ENCODE assay signal across 8 cellular contexts in the genomic region with DNA sequence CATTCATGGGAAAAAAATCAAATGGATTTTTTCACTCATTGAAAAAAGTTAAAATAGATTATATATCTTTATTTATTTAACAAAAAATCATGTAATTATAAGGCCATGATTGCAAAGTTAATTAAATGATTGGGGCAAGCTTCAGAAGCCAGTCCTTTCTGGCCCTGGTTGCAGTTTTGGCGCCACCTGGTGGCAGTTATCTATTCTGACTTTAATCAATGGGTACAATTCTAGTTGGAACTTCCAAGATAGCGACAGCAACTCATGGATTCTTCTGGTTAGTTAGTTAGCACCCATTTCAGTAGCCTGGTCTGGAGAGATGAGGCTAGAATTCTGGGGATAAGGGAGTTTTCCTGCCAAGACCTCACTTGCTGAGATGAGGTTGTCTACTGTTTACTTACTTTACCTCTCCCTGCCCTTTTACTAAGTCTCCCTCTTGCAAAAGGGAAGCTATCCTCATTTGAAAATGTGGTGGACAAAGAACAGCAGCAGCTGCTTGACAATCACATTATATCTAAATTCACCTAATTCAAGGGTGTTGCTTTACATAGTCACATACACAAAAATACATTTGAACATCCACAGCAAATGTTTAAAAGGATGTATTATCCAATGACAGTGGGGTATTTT. TPM values are rescaled to one million over a fixed set of nuclear protein-coding genes. Genes with fewer than 3 reads are reported as not detected.
DNase-seq lines count a peak whose midpoint lies in the region; ATAC-seq and TF ChIP-seq lines count a peak whose summit lies in the region.

No MANE protein-coding gene starts in this region.

- no peaks in the 10 kb centered on the region; the same call in 1 of the 2 replicates for H3K36me3 ChIP-seq in GM23338 (ENCODE audit: insufficient read depth)

- H3K4me3 ChIP-seq in GM23338 = no peak overlapping the region

- H4K20me1 ChIP-seq in GM23338 (replicated peaks; ENCODE audit: insufficient read depth) = peaks cover 10% of the 10 kb centered on the region; the same call in 1 of the 2 replicates

- no peaks in the 10 kb centered on the region for H3K9me3 Mint-ChIP-seq in GM23338

- peak; percentile 87 to 92 for TF ChIP-seq CTCF in GM23338 (conservative IDR thresholded peaks at IDR 0.05; ENCODE audit: low read depth in 2 of 2)

- peaks cover 16% of the 10 kb centered on the region; the same call in 2 of the 3 replicates for H3K36me3 Mint-ChIP-seq in GM23338 (ENCODE audit: low read depth)

- H2AFZ ChIP-seq in GM23338 = no peak overlapping the region

- H3K9me2 ChIP-seq in GM23338 (ENCODE audit: insufficient read depth) = no peaks in the 10 kb centered on the region

- no peak overlapping the region for H3K27ac Mint-ChIP-seq in GM23338

- H3K4me2 ChIP-seq in GM23338 = no peak overlapping the region

- H3K4me1 Mint-ChIP-seq in GM23338 = no peaks in the 10 kb centered on the region

- H3F3A ChIP-seq in GM23338 (replicated peaks; ENCODE audit: low read depth) = peaks cover 4% of the 10 kb centered on the region; the same call in 1 of the 2 replicates

- peak overlapping the region; percentile 0; the same call in 1 of the 2 replicates for H3K27ac ChIP-seq in GM23338 (ENCODE audit: low read depth)

- H3K27me3 ChIP-seq in GM23338 (ENCODE audit: insufficient read depth) = no peaks in the 10 kb centered on the region

- H3K27me3 Mint-ChIP-seq in GM23338 (ENCODE audit: insufficient read depth, low read depth, poor library complexity) = no peaks in the 10 kb centered on the region

- H3K4me1 ChIP-seq in GM23338 (ENCODE audit: insufficient read depth) = no peaks in the 10 kb centered on the region

- H3K4me3 Mint-ChIP-seq in GM23338 = no peak overlapping the region

- DNase-seq in C1 segment of cervical spinal cord (lab: John Stamatoyannopoulos, UW) = peak in 8 of 14 donors; percentile 1 to 63 (median 12)
- peak; percentile 87 for DNase-seq in GM23338 (ENCODE audit: low spot score)
- DNase-seq in NCI-H2171 (lab: John Stamatoyannopoulos, UW) = peak; percentile 17
- peak; percentile 40 for DNase-seq in activated CD4-positive, alpha-beta T cell treated with anti-CD3 and anti-CD28 coated beads for 1 hour
- peak; percentile 63 for DNase-seq in cerebellar cortex (ENCODE audit: low spot score)
- DNase-seq in left kidney (ENCODE audit: low read depth, low spot score) = peak; percentile 81
- peak; percentile 25 to 62 for DNase-seq in stimulated activated CD4-positive, alpha-beta T cell treated with anti-CD3 and anti-CD28 coated beads, Interleukin-4, amount 100 ng/mL, for 4 hours

- ATAC-seq in GM23338 (peak; percentile 75), GM21576 (IDR thresholded peaks at IDR 0.05; ENCODE audit: unreplicated experiment) (no peak)

- H3K79me2 ChIP-seq in GM23338 (replicated peaks; ENCODE audit: insufficient read depth) = no peaks in the 10 kb centered on the region

TF ChIP-seq in GM23338, 12 proteins besides CTCF, POLR2A, EP300 and RAD21 (continues in another document):
- TF ChIP-seq, protein P1, sequence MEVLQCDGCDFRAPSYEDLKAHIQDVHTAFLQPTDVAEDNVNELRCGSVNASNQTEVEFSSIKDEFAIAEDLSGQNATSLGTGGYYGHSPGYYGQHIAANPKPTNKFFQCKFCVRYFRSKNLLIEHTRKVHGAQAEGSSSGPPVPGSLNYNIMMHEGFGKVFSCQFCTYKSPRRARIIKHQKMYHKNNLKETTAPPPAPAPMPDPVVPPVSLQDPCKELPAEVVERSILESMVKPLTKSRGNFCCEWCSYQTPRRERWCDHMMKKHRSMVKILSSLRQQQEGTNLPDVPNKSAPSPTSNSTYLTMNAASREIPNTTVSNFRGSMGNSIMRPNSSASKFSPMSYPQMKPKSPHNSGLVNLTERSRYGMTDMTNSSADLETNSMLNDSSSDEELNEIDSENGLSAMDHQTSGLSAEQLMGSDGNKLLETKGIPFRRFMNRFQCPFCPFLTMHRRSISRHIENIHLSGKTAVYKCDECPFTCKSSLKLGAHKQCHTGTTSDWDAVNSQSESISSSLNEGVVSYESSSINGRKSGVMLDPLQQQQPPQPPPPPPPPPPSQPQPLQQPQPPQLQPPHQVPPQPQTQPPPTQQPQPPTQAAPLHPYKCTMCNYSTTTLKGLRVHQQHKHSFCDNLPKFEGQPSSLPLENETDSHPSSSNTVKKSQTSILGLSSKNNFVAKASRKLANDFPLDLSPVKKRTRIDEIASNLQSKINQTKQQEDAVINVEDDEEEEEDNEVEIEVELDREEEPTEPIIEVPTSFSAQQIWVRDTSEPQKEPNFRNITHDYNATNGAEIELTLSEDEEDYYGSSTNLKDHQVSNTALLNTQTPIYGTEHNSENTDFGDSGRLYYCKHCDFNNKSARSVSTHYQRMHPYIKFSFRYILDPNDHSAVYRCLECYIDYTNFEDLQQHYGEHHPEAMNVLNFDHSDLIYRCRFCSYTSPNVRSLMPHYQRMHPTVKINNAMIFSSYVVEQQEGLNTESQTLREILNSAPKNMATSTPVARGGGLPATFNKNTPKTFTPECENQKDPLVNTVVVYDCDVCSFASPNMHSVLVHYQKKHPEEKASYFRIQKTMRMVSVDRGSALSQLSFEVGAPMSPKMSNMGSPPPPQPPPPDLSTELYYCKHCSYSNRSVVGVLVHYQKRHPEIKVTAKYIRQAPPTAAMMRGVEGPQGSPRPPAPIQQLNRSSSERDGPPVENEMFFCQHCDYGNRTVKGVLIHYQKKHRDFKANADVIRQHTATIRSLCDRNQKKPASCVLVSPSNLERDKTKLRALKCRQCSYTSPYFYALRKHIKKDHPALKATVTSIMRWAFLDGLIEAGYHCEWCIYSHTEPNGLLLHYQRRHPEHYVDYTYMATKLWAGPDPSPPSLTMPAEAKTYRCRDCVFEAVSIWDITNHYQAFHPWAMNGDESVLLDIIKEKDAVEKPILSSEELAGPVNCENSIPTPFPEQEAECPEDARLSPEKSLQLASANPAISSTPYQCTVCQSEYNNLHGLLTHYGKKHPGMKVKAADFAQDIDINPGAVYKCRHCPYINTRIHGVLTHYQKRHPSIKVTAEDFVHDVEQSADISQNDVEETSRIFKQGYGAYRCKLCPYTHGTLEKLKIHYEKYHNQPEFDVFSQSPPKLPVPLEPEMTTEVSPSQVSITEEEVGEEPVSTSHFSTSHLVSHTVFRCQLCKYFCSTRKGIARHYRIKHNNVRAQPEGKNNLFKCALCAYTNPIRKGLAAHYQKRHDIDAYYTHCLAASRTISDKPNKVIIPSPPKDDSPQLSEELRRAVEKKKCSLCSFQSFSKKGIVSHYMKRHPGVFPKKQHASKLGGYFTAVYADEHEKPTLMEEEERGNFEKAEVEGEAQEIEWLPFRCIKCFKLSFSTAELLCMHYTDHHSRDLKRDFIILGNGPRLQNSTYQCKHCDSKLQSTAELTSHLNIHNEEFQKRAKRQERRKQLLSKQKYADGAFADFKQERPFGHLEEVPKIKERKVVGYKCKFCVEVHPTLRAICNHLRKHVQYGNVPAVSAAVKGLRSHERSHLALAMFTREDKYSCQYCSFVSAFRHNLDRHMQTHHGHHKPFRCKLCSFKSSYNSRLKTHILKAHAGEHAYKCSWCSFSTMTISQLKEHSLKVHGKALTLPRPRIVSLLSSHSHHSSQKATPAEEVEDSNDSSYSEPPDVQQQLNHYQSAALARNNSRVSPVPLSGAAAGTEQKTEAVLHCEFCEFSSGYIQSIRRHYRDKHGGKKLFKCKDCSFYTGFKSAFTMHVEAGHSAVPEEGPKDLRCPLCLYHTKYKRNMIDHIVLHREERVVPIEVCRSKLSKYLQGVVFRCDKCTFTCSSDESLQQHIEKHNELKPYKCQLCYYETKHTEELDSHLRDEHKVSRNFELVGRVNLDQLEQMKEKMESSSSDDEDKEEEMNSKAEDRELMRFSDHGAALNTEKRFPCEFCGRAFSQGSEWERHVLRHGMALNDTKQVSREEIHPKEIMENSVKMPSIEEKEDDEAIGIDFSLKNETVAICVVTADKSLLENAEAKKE (CRISPR knock-in tag; IDR thresholded peaks at IDR 0.05) = no peak
- no peak for TF ChIP-seq JUNB (IDR thresholded peaks at IDR 0.05; ENCODE audit: unreplicated experiment)
- TF ChIP-seq, protein P2, sequence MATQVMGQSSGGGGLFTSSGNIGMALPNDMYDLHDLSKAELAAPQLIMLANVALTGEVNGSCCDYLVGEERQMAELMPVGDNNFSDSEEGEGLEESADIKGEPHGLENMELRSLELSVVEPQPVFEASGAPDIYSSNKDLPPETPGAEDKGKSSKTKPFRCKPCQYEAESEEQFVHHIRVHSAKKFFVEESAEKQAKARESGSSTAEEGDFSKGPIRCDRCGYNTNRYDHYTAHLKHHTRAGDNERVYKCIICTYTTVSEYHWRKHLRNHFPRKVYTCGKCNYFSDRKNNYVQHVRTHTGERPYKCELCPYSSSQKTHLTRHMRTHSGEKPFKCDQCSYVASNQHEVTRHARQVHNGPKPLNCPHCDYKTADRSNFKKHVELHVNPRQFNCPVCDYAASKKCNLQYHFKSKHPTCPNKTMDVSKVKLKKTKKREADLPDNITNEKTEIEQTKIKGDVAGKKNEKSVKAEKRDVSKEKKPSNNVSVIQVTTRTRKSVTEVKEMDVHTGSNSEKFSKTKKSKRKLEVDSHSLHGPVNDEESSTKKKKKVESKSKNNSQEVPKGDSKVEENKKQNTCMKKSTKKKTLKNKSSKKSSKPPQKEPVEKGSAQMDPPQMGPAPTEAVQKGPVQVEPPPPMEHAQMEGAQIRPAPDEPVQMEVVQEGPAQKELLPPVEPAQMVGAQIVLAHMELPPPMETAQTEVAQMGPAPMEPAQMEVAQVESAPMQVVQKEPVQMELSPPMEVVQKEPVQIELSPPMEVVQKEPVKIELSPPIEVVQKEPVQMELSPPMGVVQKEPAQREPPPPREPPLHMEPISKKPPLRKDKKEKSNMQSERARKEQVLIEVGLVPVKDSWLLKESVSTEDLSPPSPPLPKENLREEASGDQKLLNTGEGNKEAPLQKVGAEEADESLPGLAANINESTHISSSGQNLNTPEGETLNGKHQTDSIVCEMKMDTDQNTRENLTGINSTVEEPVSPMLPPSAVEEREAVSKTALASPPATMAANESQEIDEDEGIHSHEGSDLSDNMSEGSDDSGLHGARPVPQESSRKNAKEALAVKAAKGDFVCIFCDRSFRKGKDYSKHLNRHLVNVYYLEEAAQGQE (IDR thresholded peaks at IDR 0.05; ENCODE audit: unreplicated experiment) = no peak
- TF ChIP-seq POLR2AphosphoS5 (IDR thresholded peaks at IDR 0.05; ENCODE audit: low read depth) = no peak
- no peak for TF ChIP-seq CREB1 (CRISPR knock-in tag; IDR thresholded peaks at IDR 0.05; ENCODE audit: low read depth)
- TF ChIP-seq ZNF114 (CRISPR knock-in tag; IDR thresholded peaks at IDR 0.05) = no peak
- TF ChIP-seq, protein P3, sequence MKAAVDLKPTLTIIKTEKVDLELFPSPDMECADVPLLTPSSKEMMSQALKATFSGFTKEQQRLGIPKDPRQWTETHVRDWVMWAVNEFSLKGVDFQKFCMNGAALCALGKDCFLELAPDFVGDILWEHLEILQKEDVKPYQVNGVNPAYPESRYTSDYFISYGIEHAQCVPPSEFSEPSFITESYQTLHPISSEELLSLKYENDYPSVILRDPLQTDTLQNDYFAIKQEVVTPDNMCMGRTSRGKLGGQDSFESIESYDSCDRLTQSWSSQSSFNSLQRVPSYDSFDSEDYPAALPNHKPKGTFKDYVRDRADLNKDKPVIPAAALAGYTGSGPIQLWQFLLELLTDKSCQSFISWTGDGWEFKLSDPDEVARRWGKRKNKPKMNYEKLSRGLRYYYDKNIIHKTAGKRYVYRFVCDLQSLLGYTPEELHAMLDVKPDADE (IDR thresholded peaks at IDR 0.05) = no peak

RNA-seq across cellular contexts. Expression of a gene that starts 42.3 kb away (rescaled TPM):
- 43.1 and 49.7 TPM in 2 replicates for total RNA-seq in GM23338 (2014; rRNA removed; shearing (Covaris generic))
- 53.1 and 62.1 TPM in 2 replicates for polyA plus RNA-seq in GM23338 (2016; fragmentation: Nextera tagmentation; extraction: Ambion mirVana)

Comparison
In these comparisons a context has a peak if more than half of its experiments do, and no peak if none do; other contexts are left out.
1. DNase-seq: peak in every context shown above with its lines; median percentile 87 in GM23338; 81 in left kidney; 63 in cerebellar cortex; 44 in stimulated activated CD4-positive, alpha-beta T cell treated with anti-CD3 and anti-CD28 coated beads, Interleukin-4, amount 100 ng/mL, for 4 hours; 40 in activated CD4-positive, alpha-beta T cell treated with anti-CD3 and anti-CD28 coated beads for 1 hour; 17 in NCI-H2171; 12 in C1 segment of cervical spinal cord.